ENCODE assay signal across 9 cellular contexts in genomic region chr2:58571181-58571852, GRCh38.
DNase-seq lines count a peak whose midpoint lies in the region; ATAC-seq and TF ChIP-seq lines count a peak whose summit lies in the region.
"Had no signal": no experiment of that assay in that cellular context is flagged by ENCODE, and none has a peak within 500 bp of the region (broad histone marks: within the 10 kb centered on the region; RNA-seq: fewer than 3 reads in every experiment).

No MANE protein-coding gene starts in this region.

- intact Hi-C loops in lower lobe of right lung (cut with DNase I), result no loop called here

- H3K4me3 ChIP-seq in OCI-LY3 (ENCODE audit: low read length) (peak overlapping the region; percentile 68), lower lobe of right lung (no peak overlapping the region)

- no peaks in the 10 kb centered on the region for H3K27me3 ChIP-seq in OCI-LY3 (ENCODE audit: low read depth, low read length)
- no peaks in the 10 kb centered on the region for H3K27me3 ChIP-seq in lower lobe of right lung (ENCODE audit: low read depth)

- DNase-seq in GM10266 (ENCODE audit: extremely low spot score) (peak; percentile 40), HCEC 1CT (peak; percentile 74), Kasumi-1 (lab: John Stamatoyannopoulos, UW) (peak; percentile 70 to 83), cerebellum (ENCODE audit: low spot score) (peak; percentile 9), lower lobe of right lung (no peak), omental fat pad (ENCODE audit: low spot score) (no peak)
- DNase-seq: left cardiac atrium had no signal

- no peaks in the 10 kb centered on the region for H3K79me2 ChIP-seq in OCI-LY3 (ENCODE audit: low read length)

- peak overlapping the region; percentile 21 for H3K9ac ChIP-seq in OCI-LY3 (ENCODE audit: low read length)

- H2AFZ ChIP-seq in OCI-LY3 (ENCODE audit: low read depth, low read length), result peak overlapping the region; percentile 96

- peak overlapping the region; percentile 93 for H3K4me2 ChIP-seq in OCI-LY3 (ENCODE audit: low read length)

- no peaks in the 10 kb centered on the region for H3K36me3 ChIP-seq in OCI-LY3 (replicated peaks; ENCODE audit: low read depth, low read length)
- H3K36me3 ChIP-seq in lower lobe of right lung, result no peaks in the 10 kb centered on the region

- ATAC-seq in lower lobe of right lung (peak; percentile 82 to 96), omental fat pad (ENCODE audit: low FRiP score) (no peak)

- TF ChIP-seq CTCF in 22Rv1 (IDR thresholded peaks at IDR 0.05) (peak; percentile 82), GM10266 (IDR thresholded peaks at IDR 0.05; ENCODE audit: control insufficient read depth, insufficient read depth, low read depth, missing control alignments) (peak; percentile 60), OCI-LY3 (IDR thresholded peaks at IDR 0.05; ENCODE audit: low read depth, low read length) (peak; percentile 84), lower lobe of right lung (IDR thresholded peaks at IDR 0.05) (peak; percentile 58), omental fat pad (IDR thresholded peaks at IDR 0.05) (no peak)

- peaks cover 9% of the 10 kb centered on the region for H3K4me1 ChIP-seq in OCI-LY3 (ENCODE audit: low read length)
- no peaks in the 10 kb centered on the region for H3K4me1 ChIP-seq in lower lobe of right lung

- no peaks in the 10 kb centered on the region for H4K20me1 ChIP-seq in OCI-LY3 (ENCODE audit: insufficient read depth, low read length)

- H3K27ac ChIP-seq in 22Rv1, result no peak overlapping the region
- H3K27ac ChIP-seq in OCI-LY3 (ENCODE audit: low read length), result no peak overlapping the region
- H3K27ac ChIP-seq in lower lobe of right lung, result no peak overlapping the region

- H3K9me3 ChIP-seq in OCI-LY3 (ENCODE audit: insufficient read depth, low read length) (no peaks in the 10 kb centered on the region), lower lobe of right lung (no peaks in the 10 kb centered on the region)

Comparison
In these comparisons a context has a peak if more than half of its experiments do, and no peak if none do; other contexts are left out.
1. CTCF ChIP-seq: peak in 22Rv1 (single experiment), GM10266 (single experiment), OCI-LY3 (single experiment) and lower lobe of right lung (single experiment); none in omental fat pad (0 of 3).
2. DNase-seq: peak in GM10266 (single experiment), HCEC 1CT (single experiment), Kasumi-1 (2 of 2) and cerebellum (single experiment); none in lower lobe of right lung (single experiment) and omental fat pad (single experiment).